ENCODE assay signal across 13 cellular contexts in genomic region chr11:64357446-64357845, GRCh38. TPM values are rescaled to one million over a fixed set of nuclear protein-coding genes. Genes with fewer than 3 reads are reported as not detected.
DNase-seq lines count a peak whose midpoint lies in the region; ATAC-seq, FAIRE-seq and TF ChIP-seq lines count a peak whose summit lies in the region.
"Had no signal": no experiment of that assay in that cellular context is flagged by ENCODE, and none has a peak within 500 bp of the region (broad histone marks: within the 10 kb centered on the region; RNA-seq: fewer than 3 reads in every experiment).

No MANE protein-coding gene starts in this region.

- H3K4me1 ChIP-seq in Caco-2 (peaks cover 46% of the 10 kb centered on the region), astrocyte (ENCODE audit: insufficient read depth, low read length) (peaks cover 35% of the 10 kb centered on the region)

- ATAC-seq in natural killer cell (no peak), GM21786 (IDR thresholded peaks at IDR 0.05; ENCODE audit: unreplicated experiment) (no peak)
- ATAC-seq: CD8-positive, alpha-beta T cell; GM23338 had no signal

- intact Hi-C loops in Caco-2 (cut with micrococcal nuclease; ENCODE audit: unreplicated experiment) (loop anchor here (5.0 to 10.0 kb wide), 2 partner anchors 85 to 297 kb away; no protein-coding TSS in a partner anchor), natural killer cell (cut with micrococcal nuclease) (no loop called here)

- H3K79me2 ChIP-seq in astrocyte (ENCODE audit: insufficient read depth, low read length) = peaks cover 23% of the 10 kb centered on the region

- peaks cover 21% of the 10 kb centered on the region for H4K20me1 ChIP-seq in astrocyte (ENCODE audit: insufficient read depth, low read length)

- no peaks in the 10 kb centered on the region for H3K27me3 Mint-ChIP-seq in Caco-2 (ENCODE audit: insufficient read depth, unreplicated experiment)
- H3K27me3 Mint-ChIP-seq in HFFc6 (ENCODE audit: insufficient read depth) = peaks cover 2% of the 10 kb centered on the region; the same call in 1 of the 2 replicates
- H3K27me3 Mint-ChIP-seq in astrocyte (ENCODE audit: low read depth, unreplicated experiment) = no peaks in the 10 kb centered on the region
- H3K27me3 Mint-ChIP-seq in natural killer cell (ENCODE audit: low read depth in 2 of 2) = no peaks in the 10 kb centered on the region

- H3K4me3 ChIP-seq in Caco-2 (ENCODE audit: low read depth, low read length) = no peak overlapping the region
- H3K4me3 ChIP-seq in astrocyte (ENCODE audit: insufficient read depth, low read depth, low read length) = no peak overlapping the region
- H3K4me3 ChIP-seq: GM23338 had no signal

- POLR2A ChIA-PET in Caco-2 (lab: Charles Lee) = interaction anchor here (2.8 kb wide), 1 partner anchor 40 kb away, joined by 18 read pairs; the partner anchor contains the start of genes PRDX5 and TRMT112

- DNase-seq in Caco-2 = no peak
- DNase-seq in HFFc6 = no peak
- DNase-seq in astrocyte (ENCODE audit: low read depth) = no peak
- no peak for DNase-seq in natural killer cell
- no peak for DNase-seq in NCI-H1694 treated with DMSO at 0.1 percent for 48 hours (lab: John Stamatoyannopoulos, UW)
- DNase-seq in NCI-H1930 (lab: John Stamatoyannopoulos, UW) = no peak
- DNase-seq: NCI-H2029, NCI-H69, SHP77 treated with DMSO at 0.1 percent for 48 hours had no signal

- H3K36me3 Mint-ChIP-seq in Caco-2 (ENCODE audit: insufficient read depth, unreplicated experiment) (peaks cover 30% of the 10 kb centered on the region), HFFc6 (ENCODE audit: low read depth) (no peaks in the 10 kb centered on the region), astrocyte (ENCODE audit: low read depth, unreplicated experiment) (peaks cover 8% of the 10 kb centered on the region), natural killer cell (no peaks in the 10 kb centered on the region)

- peaks cover 29% of the 10 kb centered on the region for H3K4me1 Mint-ChIP-seq in Caco-2 (ENCODE audit: low read depth, unreplicated experiment)
- peaks cover 28% of the 10 kb centered on the region for H3K4me1 Mint-ChIP-seq in HFFc6 (ENCODE audit: low read depth)
- peaks cover 11% of the 10 kb centered on the region for H3K4me1 Mint-ChIP-seq in astrocyte (ENCODE audit: low read depth, unreplicated experiment)
- H3K4me1 Mint-ChIP-seq in natural killer cell = peaks cover 9 to 30% of the 10 kb centered on the region in 2 donors

- no peaks in the 10 kb centered on the region for H3K9me3 ChIP-seq in Caco-2
- H3K9me3 ChIP-seq in astrocyte (ENCODE audit: insufficient read depth, low read depth, low read length) = no peaks in the 10 kb centered on the region

- TF ChIP-seq CTCF in Caco-2 (IDR thresholded peaks at IDR 0.05; ENCODE audit: insufficient read depth in 1 of 2, low read depth in 1 of 2, low read length in 1 of 2, severe bottlenecking in 1 of 2, unreplicated experiment in 1 of 2) (no peak), HFFc6 (IDR thresholded peaks at IDR 0.05) (no peak), astrocyte (IDR thresholded peaks at IDR 0.05; ENCODE audit: insufficient read depth, low read depth, low read length) (no peak), natural killer cell (IDR thresholded peaks at IDR 0.05) (no peak)

- H3K27me3 ChIP-seq in Caco-2 (replicated peaks; ENCODE audit: control insufficient read depth, insufficient read depth, low read length) (no peaks in the 10 kb centered on the region), astrocyte (ENCODE audit: insufficient read depth, low read length) (no peaks in the 10 kb centered on the region)

- CTCF ChIA-PET in Caco-2 (lab: Charles Lee) = interaction anchor here (1.5 to 6.1 kb wide), 5 partner anchors 40 to 168 kb away, joined by 4 to 274 read pairs (median 18); partner anchors contain the start of genes PRDX5 and TRMT112

- H2AFZ ChIP-seq in astrocyte (ENCODE audit: low read depth, low read length) = no peak overlapping the region
- H2AFZ ChIP-seq: GM23338 had no signal

- no TSS peak for BruUV-seq in Caco-2 (replicated peaks; lab: Mats Ljungman, UMichigan)

- H3K27ac ChIP-seq in astrocyte (ENCODE audit: low read depth, low read length) = no peak overlapping the region

- peaks cover 5% of the 10 kb centered on the region for H3K36me3 ChIP-seq in Caco-2 (ENCODE audit: control insufficient read depth, insufficient read depth, low read length)
- peaks cover 6% of the 10 kb centered on the region for H3K36me3 ChIP-seq in astrocyte (ENCODE audit: insufficient read depth, low read length)

- H3K27ac Mint-ChIP-seq in Caco-2 (ENCODE audit: unreplicated experiment) (peak overlapping the region; percentile 86), HFFc6 (peak overlapping the region; percentile 88), astrocyte (ENCODE audit: unreplicated experiment) (no peak overlapping the region), natural killer cell (peak overlapping the region in 1 of 2 donors; percentile 38)
- H3K27ac Mint-ChIP-seq: GM23338 had no signal

- no peak for FAIRE-seq in astrocyte (lab: Jason Lieb, UNC)
- FAIRE-seq: G401.6 had no signal

- peak overlapping the region; percentile 100 for H3K4me2 ChIP-seq in astrocyte (ENCODE audit: low read length)

- H3K9ac ChIP-seq in astrocyte (ENCODE audit: low read length) = peak overlapping the region; percentile 88

- H3K4me3 Mint-ChIP-seq in Caco-2 (ENCODE audit: unreplicated experiment) (peak overlapping the region; percentile 99), HFFc6 (peak overlapping the region; percentile 63; the same call in 1 of the 2 replicates), astrocyte (ENCODE audit: unreplicated experiment) (no peak overlapping the region), natural killer cell (peak overlapping the region; percentile 17)

- H3K9me3 Mint-ChIP-seq in Caco-2 (ENCODE audit: unreplicated experiment) = no peaks in the 10 kb centered on the region
- no peaks in the 10 kb centered on the region for H3K9me3 Mint-ChIP-seq in HFFc6
- no peaks in the 10 kb centered on the region for H3K9me3 Mint-ChIP-seq in astrocyte (ENCODE audit: unreplicated experiment)
- H3K9me3 Mint-ChIP-seq in natural killer cell = no peaks in the 10 kb centered on the region
- H3K9me3 Mint-ChIP-seq: CD8-positive, alpha-beta T cell; GM23338 had no signal

RNA-seq across cellular contexts. Expression of gene RPS6KA4, which starts 1.5 kb away (rescaled TPM):
- 95.7 and 98.6 TPM in 2 replicates for total RNA-seq in Caco-2 (2022)
- 10 to 100 TPM; 42.9 to 63.4 (median 56.6) TPM for total RNA-seq in HFFc6 (2021; fragmentation: NEBNext Ultra II Directional; extraction: Animal tissue kit (Norgen Biotek cat#: 25700))
- total RNA-seq in astrocyte = 30.7 and 36.2 TPM in 2 replicates
- 10 to 100 TPM; 27.6 to 36.0 (median 34.4) TPM for total RNA-seq in natural killer cell

RNA-seq across cellular contexts. Expression of gene CCDC88B, which starts 17.4 kb away (rescaled TPM):
- total RNA-seq in Caco-2 (2022) (3.6 and 3.9 TPM in 2 replicates), astrocyte (1.2 and 1.6 TPM in 2 replicates), natural killer cell (100 to 1,000 TPM; 262 to 276 (median 272) TPM)
- total RNA-seq in HFFc6 (2021; fragmentation: NEBNext Ultra II Directional; extraction: Animal tissue kit (Norgen Biotek cat#: 25700)) = 1 to 10 TPM in 4 of 6 experiments, under 1 TPM in 2; 0.45 to 1.9 (median 1.7) TPM

RNA-seq across cellular contexts. Expression of gene PRDX5, which starts 39.5 kb away (rescaled TPM):
- total RNA-seq in Caco-2 (2022) (269 and 306 TPM in 2 replicates), astrocyte (243 and 263 TPM in 2 replicates), natural killer cell (100 to 1,000 TPM in 1 of 3 donors, 10 to 100 TPM in 2; 85.9 to 104 (median 88.8) TPM)
- 100 to 1,000 TPM; 161 to 207 (median 186) TPM for total RNA-seq in HFFc6 (2021; fragmentation: NEBNext Ultra II Directional; extraction: Animal tissue kit (Norgen Biotek cat#: 25700))

RNA-seq across cellular contexts. Expression of gene TRMT112, which starts 40.1 kb away (rescaled TPM):
- total RNA-seq in Caco-2 (2022) = 235 and 246 TPM in 2 replicates
- 100 to 1,000 TPM; 246 to 269 (median 261) TPM for total RNA-seq in HFFc6 (2021; fragmentation: NEBNext Ultra II Directional; extraction: Animal tissue kit (Norgen Biotek cat#: 25700))
- 130 and 146 TPM in 2 replicates for total RNA-seq in astrocyte
- total RNA-seq in natural killer cell = 100 to 1,000 TPM in 2 of 3 donors, 10 to 100 TPM in 1; 98.4 to 106 (median 105) TPM

RNA-seq across cellular contexts. Expression of gene ESRRA, which starts 52.1 kb away (rescaled TPM):
- total RNA-seq in Caco-2 (2022) = 66.9 and 71.7 TPM in 2 replicates
- 10 to 100 TPM; 18.9 to 25.0 (median 21.7) TPM for total RNA-seq in HFFc6 (2021; fragmentation: NEBNext Ultra II Directional; extraction: Animal tissue kit (Norgen Biotek cat#: 25700))
- total RNA-seq in astrocyte = 25.0 and 26.3 TPM in 2 replicates
- 10 to 100 TPM; 47.1 to 51.3 (median 50.0) TPM for total RNA-seq in natural killer cell

Comparison
In these comparisons a context has a peak if more than half of its experiments do, and no peak if none do; other contexts are left out.
1. RNA of gene CCDC88B, which starts 17.4 kb away (total RNA-seq): 262 to 276 TPM in natural killer cell; 3.6 to 3.9 TPM in Caco-2, 0.45 to 1.9 TPM in HFFc6 and 1.2 to 1.6 TPM in astrocyte; every median in the first group is over 10 times any median in the second.